In genomic region chr9:137085918-137086530, GRCh38 we compare ENCODE assay signal across 1 cellular context.
TF ChIP-seq lines count a peak whose summit lies in the region.

No MANE protein-coding gene starts in this region.

TF ChIP-seq in HepG2, 621 proteins besides CTCF, POLR2A, EP300 and RAD21 (continued from another document and continues in another):
- TF ChIP-seq PRDM4 (CRISPR knock-in tag; IDR thresholded peaks at IDR 0.05; ENCODE audit: borderline replicate concordance) (no peak), SKI (IDR thresholded peaks at IDR 0.05; ENCODE audit: partially characterized antibody) (no peak), ZBTB3 (CRISPR knock-in tag; IDR thresholded peaks at IDR 0.05; ENCODE audit: borderline replicate concordance, low read depth) (0 out of 2 replicates have a peak, but pooled peaks have one; percentile 53), CBX1 (IDR thresholded peaks at IDR 0.05; ENCODE audit: low read depth) (no peak), TCF7 (IDR thresholded peaks at IDR 0.05; ENCODE audit: low read depth) (no peak), MAZ (IDR thresholded peaks at IDR 0.05; ENCODE audit: borderline replicate concordance, low read depth, low read length) (no peak), MAZ (CRISPR knock-in tag; IDR thresholded peaks at IDR 0.05; ENCODE audit: low read depth) (no peak), RCOR2 (CRISPR knock-in tag; IDR thresholded peaks at IDR 0.05) (no peak), HNF1B (CRISPR knock-in tag; IDR thresholded peaks at IDR 0.05) (peak; percentile 23; the same call in 1 of the 2 replicates), ZBTB20 (CRISPR knock-in tag; IDR thresholded peaks at IDR 0.05; ENCODE audit: borderline replicate concordance, low read depth) (no peak), PLRG1 (conservative IDR thresholded peaks at IDR 0.05) (no peak), ZNF484 (CRISPR knock-in tag; IDR thresholded peaks at IDR 0.05; ENCODE audit: borderline replicate concordance, low read depth) (no peak), MLLT10 (CRISPR knock-in tag; IDR thresholded peaks at IDR 0.05) (no peak), CBX2 (IDR thresholded peaks at IDR 0.05; ENCODE audit: low read depth, low read length) (no peak), CBX2 (CRISPR knock-in tag; IDR thresholded peaks at IDR 0.05; ENCODE audit: low read depth) (no peak), ZNF772 (CRISPR knock-in tag; IDR thresholded peaks at IDR 0.05) (no peak), ZNF335 (CRISPR knock-in tag; IDR thresholded peaks at IDR 0.05) (no peak), PBX2 (CRISPR knock-in tag; IDR thresholded peaks at IDR 0.05) (no peak), ZKSCAN8 (CRISPR knock-in tag; IDR thresholded peaks at IDR 0.05; ENCODE audit: borderline replicate concordance) (no peak), ZBTB14 (CRISPR knock-in tag; IDR thresholded peaks at IDR 0.05) (no peak), TOPORS (CRISPR knock-in tag; IDR thresholded peaks at IDR 0.05) (no peak), ARID3A (IDR thresholded peaks at IDR 0.05; ENCODE audit: low read depth, low read length) (no peak), PHB2 (IDR thresholded peaks at IDR 0.05; ENCODE audit: partially characterized antibody) (no peak), ZMYM2 (CRISPR knock-in tag; IDR thresholded peaks at IDR 0.05) (peak; percentile 47; the same call in 1 of the 2 replicates), IRF9 (CRISPR knock-in tag; IDR thresholded peaks at IDR 0.05; ENCODE audit: borderline replicate concordance) (peak; percentile 25; the same call in 1 of the 2 replicates), HES4 (CRISPR knock-in tag; IDR thresholded peaks at IDR 0.05; ENCODE audit: borderline replicate concordance) (no peak)
- TF ChIP-seq, protein P1, sequence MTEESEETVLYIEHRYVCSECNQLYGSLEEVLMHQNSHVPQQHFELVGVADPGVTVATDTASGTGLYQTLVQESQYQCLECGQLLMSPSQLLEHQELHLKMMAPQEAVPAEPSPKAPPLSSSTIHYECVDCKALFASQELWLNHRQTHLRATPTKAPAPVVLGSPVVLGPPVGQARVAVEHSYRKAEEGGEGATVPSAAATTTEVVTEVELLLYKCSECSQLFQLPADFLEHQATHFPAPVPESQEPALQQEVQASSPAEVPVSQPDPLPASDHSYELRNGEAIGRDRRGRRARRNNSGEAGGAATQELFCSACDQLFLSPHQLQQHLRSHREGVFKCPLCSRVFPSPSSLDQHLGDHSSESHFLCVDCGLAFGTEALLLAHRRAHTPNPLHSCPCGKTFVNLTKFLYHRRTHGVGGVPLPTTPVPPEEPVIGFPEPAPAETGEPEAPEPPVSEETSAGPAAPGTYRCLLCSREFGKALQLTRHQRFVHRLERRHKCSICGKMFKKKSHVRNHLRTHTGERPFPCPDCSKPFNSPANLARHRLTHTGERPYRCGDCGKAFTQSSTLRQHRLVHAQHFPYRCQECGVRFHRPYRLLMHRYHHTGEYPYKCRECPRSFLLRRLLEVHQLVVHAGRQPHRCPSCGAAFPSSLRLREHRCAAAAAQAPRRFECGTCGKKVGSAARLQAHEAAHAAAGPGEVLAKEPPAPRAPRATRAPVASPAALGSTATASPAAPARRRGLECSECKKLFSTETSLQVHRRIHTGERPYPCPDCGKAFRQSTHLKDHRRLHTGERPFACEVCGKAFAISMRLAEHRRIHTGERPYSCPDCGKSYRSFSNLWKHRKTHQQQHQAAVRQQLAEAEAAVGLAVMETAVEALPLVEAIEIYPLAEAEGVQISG (CRISPR knock-in tag; IDR thresholded peaks at IDR 0.05) = no peak
- TF ChIP-seq, protein P2, sequence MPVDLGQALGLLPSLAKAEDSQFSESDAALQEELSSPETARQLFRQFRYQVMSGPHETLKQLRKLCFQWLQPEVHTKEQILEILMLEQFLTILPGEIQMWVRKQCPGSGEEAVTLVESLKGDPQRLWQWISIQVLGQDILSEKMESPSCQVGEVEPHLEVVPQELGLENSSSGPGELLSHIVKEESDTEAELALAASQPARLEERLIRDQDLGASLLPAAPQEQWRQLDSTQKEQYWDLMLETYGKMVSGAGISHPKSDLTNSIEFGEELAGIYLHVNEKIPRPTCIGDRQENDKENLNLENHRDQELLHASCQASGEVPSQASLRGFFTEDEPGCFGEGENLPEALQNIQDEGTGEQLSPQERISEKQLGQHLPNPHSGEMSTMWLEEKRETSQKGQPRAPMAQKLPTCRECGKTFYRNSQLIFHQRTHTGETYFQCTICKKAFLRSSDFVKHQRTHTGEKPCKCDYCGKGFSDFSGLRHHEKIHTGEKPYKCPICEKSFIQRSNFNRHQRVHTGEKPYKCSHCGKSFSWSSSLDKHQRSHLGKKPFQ (CRISPR knock-in tag; IDR thresholded peaks at IDR 0.05; ENCODE audit: insufficient replicate concordance) = no peak
- TF ChIP-seq, protein P3, sequence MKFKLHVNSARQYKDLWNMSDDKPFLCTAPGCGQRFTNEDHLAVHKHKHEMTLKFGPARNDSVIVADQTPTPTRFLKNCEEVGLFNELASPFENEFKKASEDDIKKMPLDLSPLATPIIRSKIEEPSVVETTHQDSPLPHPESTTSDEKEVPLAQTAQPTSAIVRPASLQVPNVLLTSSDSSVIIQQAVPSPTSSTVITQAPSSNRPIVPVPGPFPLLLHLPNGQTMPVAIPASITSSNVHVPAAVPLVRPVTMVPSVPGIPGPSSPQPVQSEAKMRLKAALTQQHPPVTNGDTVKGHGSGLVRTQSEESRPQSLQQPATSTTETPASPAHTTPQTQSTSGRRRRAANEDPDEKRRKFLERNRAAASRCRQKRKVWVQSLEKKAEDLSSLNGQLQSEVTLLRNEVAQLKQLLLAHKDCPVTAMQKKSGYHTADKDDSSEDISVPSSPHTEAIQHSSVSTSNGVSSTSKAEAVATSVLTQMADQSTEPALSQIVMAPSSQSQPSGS (CRISPR knock-in tag; IDR thresholded peaks at IDR 0.05) = no peak
- TF ChIP-seq, protein P4, sequence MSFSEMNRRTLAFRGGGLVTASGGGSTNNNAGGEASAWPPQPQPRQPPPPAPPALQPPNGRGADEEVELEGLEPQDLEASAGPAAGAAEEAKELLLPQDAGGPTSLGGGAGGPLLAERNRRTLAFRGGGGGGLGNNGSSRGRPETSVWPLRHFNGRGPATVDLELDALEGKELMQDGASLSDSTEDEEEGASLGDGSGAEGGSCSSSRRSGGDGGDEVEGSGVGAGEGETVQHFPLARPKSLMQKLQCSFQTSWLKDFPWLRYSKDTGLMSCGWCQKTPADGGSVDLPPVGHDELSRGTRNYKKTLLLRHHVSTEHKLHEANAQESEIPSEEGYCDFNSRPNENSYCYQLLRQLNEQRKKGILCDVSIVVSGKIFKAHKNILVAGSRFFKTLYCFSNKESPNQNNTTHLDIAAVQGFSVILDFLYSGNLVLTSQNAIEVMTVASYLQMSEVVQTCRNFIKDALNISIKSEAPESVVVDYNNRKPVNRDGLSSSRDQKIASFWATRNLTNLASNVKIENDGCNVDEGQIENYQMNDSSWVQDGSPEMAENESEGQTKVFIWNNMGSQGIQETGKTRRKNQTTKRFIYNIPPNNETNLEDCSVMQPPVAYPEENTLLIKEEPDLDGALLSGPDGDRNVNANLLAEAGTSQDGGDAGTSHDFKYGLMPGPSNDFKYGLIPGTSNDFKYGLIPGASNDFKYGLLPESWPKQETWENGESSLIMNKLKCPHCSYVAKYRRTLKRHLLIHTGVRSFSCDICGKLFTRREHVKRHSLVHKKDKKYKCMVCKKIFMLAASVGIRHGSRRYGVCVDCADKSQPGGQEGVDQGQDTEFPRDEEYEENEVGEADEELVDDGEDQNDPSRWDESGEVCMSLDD (CRISPR knock-in tag; IDR thresholded peaks at IDR 0.05; ENCODE audit: borderline replicate concordance) = 0 out of 2 replicates have a peak, but pooled peaks have one; percentile 22
- TF ChIP-seq, protein P5, sequence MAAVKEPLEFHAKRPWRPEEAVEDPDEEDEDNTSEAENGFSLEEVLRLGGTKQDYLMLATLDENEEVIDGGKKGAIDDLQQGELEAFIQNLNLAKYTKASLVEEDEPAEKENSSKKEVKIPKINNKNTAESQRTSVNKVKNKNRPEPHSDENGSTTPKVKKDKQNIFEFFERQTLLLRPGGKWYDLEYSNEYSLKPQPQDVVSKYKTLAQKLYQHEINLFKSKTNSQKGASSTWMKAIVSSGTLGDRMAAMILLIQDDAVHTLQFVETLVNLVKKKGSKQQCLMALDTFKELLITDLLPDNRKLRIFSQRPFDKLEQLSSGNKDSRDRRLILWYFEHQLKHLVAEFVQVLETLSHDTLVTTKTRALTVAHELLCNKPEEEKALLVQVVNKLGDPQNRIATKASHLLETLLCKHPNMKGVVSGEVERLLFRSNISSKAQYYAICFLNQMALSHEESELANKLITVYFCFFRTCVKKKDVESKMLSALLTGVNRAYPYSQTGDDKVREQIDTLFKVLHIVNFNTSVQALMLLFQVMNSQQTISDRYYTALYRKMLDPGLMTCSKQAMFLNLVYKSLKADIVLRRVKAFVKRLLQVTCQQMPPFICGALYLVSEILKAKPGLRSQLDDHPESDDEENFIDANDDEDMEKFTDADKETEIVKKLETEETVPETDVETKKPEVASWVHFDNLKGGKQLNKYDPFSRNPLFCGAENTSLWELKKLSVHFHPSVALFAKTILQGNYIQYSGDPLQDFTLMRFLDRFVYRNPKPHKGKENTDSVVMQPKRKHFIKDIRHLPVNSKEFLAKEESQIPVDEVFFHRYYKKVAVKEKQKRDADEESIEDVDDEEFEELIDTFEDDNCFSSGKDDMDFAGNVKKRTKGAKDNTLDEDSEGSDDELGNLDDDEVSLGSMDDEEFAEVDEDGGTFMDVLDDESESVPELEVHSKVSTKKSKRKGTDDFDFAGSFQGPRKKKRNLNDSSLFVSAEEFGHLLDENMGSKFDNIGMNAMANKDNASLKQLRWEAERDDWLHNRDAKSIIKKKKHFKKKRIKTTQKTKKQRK (IDR thresholded peaks at IDR 0.05; ENCODE audit: low read length) = no peak
